In the genomic region with DNA sequence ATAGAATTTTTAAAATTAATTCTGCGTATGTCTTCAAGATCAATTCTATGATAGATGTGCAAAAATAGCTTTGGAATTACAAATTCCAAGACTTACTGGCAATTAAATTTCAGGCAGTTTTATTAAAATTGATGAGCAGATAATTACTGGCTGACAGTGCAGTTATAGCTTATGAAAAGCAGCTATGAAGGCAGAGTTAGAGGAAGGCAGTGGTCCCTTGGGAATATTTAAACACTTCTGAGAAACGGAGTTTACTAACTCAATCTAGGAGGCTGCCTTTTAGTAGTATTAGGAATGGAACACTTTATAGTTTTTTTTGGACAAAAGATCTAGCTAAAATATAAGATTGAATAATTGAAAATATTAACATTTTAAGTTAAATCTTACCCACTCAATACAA, we compare ENCODE assay signal across 34 cellular contexts.
"Had no signal": no experiment of that assay in that cellular context is flagged by ENCODE, and none has a peak within 500 bp of the region (broad histone marks: within the 10 kb centered on the region; RNA-seq: fewer than 3 reads in every experiment).

No MANE protein-coding gene starts in this region.

- FAIRE-seq: astrocyte, bronchial epithelial cell, colon had no signal

- H3K4me3 ChIP-seq: esophagus muscularis mucosa, gastrocnemius medialis, heart left ventricle had no signal

- H3K9me3 Mint-ChIP-seq: activated CD8-positive, alpha-beta T cell treated with anti-CD3 and anti-CD28 coated beads for 36 hours; activated T-cell treated with anti-CD3 and anti-CD28 coated beads, Interleukin-2, amount 50 U/mL, for 4 hours; activated T-helper 17 cell treated with anti-CD3 and anti-CD28 coated beads, Interleukin-2, amount 50 U/mL, for 72 hours; T-helper 2 cell treated with Interferon-gamma antibody and Interleukin-4, amounts not matched to agents 5 μg/mL and 100 μg/mL, for 36 hours had no signal

- H3K9me3 ChIP-seq: esophagus muscularis mucosa, gastrocnemius medialis, heart left ventricle had no signal

- H3K4me1 ChIP-seq: esophagus muscularis mucosa, foreskin keratinocyte, gastrocnemius medialis, heart left ventricle had no signal

- H3K4me1 Mint-ChIP-seq: activated B cell treated with CpG ODN at 0.5 μM for 24 hours; activated T-helper 17 cell treated with anti-CD3 and anti-CD28 coated beads, Interleukin-2, amount 50 U/mL, for 72 hours; central memory CD8-positive, alpha-beta T cell had no signal

- H3K36me3 ChIP-seq: brain microvascular endothelial cell, esophagus muscularis mucosa, gastrocnemius medialis, heart left ventricle, WERI-Rb-1 had no signal

- H3K27ac Mint-ChIP-seq: activated B cell treated with CpG ODN at 0.5 μM for 24 hours; activated CD8-positive, alpha-beta T cell treated with anti-CD3 and anti-CD28 coated beads for 36 hours; activated naive CD8-positive, alpha-beta T cell; activated T-helper 17 cell treated with anti-CD3 and anti-CD28 coated beads, Interleukin-2, amount 50 U/mL, for 72 hours; effector memory CD8-positive, alpha-beta T cell; T-helper 2 cell treated with Interferon-gamma antibody and Interleukin-4, amounts not matched to agents 5 μg/mL and 100 μg/mL, for 36 hours had no signal

- H3K27ac ChIP-seq: brain microvascular endothelial cell, esophagus muscularis mucosa, foreskin keratinocyte, gastrocnemius medialis, heart left ventricle, WERI-Rb-1 had no signal

- H3K27me3 ChIP-seq: brain microvascular endothelial cell, esophagus muscularis mucosa, foreskin keratinocyte, gastrocnemius medialis, heart left ventricle had no signal

- ATAC-seq: activated CD4-positive, CD25-positive, alpha-beta regulatory T cell treated with anti-CD3 and anti-CD28 coated beads, Interleukin-2, amount 50 U/mL, for 24 hours; activated CD8-positive, alpha-beta T cell treated with anti-CD3 and anti-CD28 coated beads for 36 hours; activated T-cell treated with anti-CD3 and anti-CD28 coated beads, Interleukin-2, amount 50 U/mL, for 4 hours; activated T-helper 17 cell treated with anti-CD3 and anti-CD28 coated beads, Interleukin-2, amount 50 U/mL, for 72 hours; effector memory CD8-positive, alpha-beta T cell; foreskin keratinocyte; gastrocnemius medialis; heart left ventricle had no signal

- H3K36me3 Mint-ChIP-seq: activated naive CD8-positive, alpha-beta T cell had no signal

- H3K27me3 Mint-ChIP-seq: activated B cell treated with CpG ODN at 0.5 μM for 24 hours; activated CD8-positive, alpha-beta T cell treated with anti-CD3 and anti-CD28 coated beads for 36 hours; activated T-helper 17 cell treated with anti-CD3 and anti-CD28 coated beads, Interleukin-2, amount 50 U/mL, for 72 hours; central memory CD8-positive, alpha-beta T cell; effector memory CD8-positive, alpha-beta T cell had no signal

- DNase-seq: activated B cell treated with CpG ODN at 0.5 μM for 24 hours; activated CD4-positive, alpha-beta T cell treated with anti-CD3 and anti-CD28 coated beads for 48 hours; activated CD4-positive, alpha-beta T cell treated with anti-CD3 and anti-CD28 coated beads, Interleukin-2, amount 50 U/mL, for 1 hour; activated CD4-positive, alpha-beta T cell treated with anti-CD3 and anti-CD28 coated beads, Interleukin-2, amount 50 U/mL, for 48 hours; activated CD8-positive, alpha-beta memory T cell treated with anti-CD3 and anti-CD28 coated beads for 24 hours; activated CD8-positive, alpha-beta T cell treated with anti-CD3 and anti-CD28 coated beads for 36 hours; activated effector memory CD4-positive, alpha-beta T cell treated with Interleukin-2 at 50 U/mL for 16 hours; activated gamma-delta T cell treated with Interleukin-2 at 50 U/mL for 16 hours; activated naive CD4-positive, alpha-beta T cell treated with anti-CD3 and anti-CD28 coated beads, Interleukin-2, amount 50 U/mL, for 16 hours; activated naive CD4-positive, alpha-beta T cell treated with Interleukin-2 at 50 U/mL for 16 hours; activated T-cell treated with anti-CD3 and anti-CD28 coated beads, Interleukin-2, amount 50 U/mL, for 4 hours; amniotic stem cell; anterior cingulate cortex; brain microvascular endothelial cell; cortex of kidney; dermis blood vessel endothelial cell; effector CD4-positive, alpha-beta T cell; effector memory CD8-positive, alpha-beta T cell; erythroblast; foreskin keratinocyte; gastrocnemius medialis; glutamatergic neuron; heart left ventricle; T1000; WERI-Rb-1 had no signal

- H3K4me3 Mint-ChIP-seq: activated B cell treated with CpG ODN at 0.5 μM for 24 hours; activated CD8-positive, alpha-beta T cell treated with anti-CD3 and anti-CD28 coated beads for 36 hours; activated naive CD8-positive, alpha-beta T cell; activated T-cell treated with anti-CD3 and anti-CD28 coated beads, Interleukin-2, amount 50 U/mL, for 4 hours; activated T-helper 17 cell treated with anti-CD3 and anti-CD28 coated beads, Interleukin-2, amount 50 U/mL, for 72 hours; central memory CD8-positive, alpha-beta T cell; effector memory CD8-positive, alpha-beta T cell; T-helper 2 cell treated with Interferon-gamma antibody and Interleukin-4, amounts not matched to agents 5 μg/mL and 100 μg/mL, for 36 hours had no signal
